Comparison of ENCODE assay signal across 9 cellular contexts in the genomic region with DNA sequence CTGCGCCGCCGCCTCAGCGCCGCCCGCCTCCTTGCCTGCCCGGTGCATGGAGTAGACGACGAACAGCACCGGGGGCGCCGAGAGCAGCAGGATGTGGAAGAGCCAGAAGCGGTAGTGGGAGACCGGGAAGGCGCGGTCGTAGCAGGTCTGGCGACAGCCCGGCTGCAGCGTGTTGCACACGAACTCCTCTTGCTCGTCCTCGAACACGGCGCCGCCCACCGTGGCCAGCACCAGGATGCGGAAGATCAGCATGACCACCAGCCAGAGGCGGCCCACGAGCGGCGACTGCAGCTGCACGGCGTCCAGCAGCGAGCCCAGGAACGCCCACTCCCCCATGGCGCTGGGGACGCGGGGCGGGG. TPM values are rescaled to one million over a fixed set of nuclear protein-coding genes. Genes with fewer than 3 reads are reported as not detected.
DNase-seq lines count a peak whose midpoint lies in the region; ATAC-seq and TF ChIP-seq lines count a peak whose summit lies in the region.
"Had no signal": no experiment of that assay in that cellular context is flagged by ENCODE, and none has a peak within 500 bp of the region (broad histone marks: within the 10 kb centered on the region; RNA-seq: fewer than 3 reads in every experiment).

No MANE protein-coding gene starts in this region.

- intact Hi-C loops in right cardiac atrium (cut with DNase I), result loop anchor here in 3 of 4 donors (5.0 to 10.0 kb wide), 4 partner anchors 51 to 171 kb away; a partner anchor contains a TSS

- no peak for TF ChIP-seq CTCF in WERI-Rb-1 (IDR thresholded peaks at IDR 0.05; ENCODE audit: low read depth, low read length)

- peaks cover 11% of the 10 kb centered on the region for H3K4me1 Mint-ChIP-seq in T-helper 1 cell treated with Interleukin-12 subunit alpha and Interleukin-12 subunit beta and Interleukin-4 antibody, amounts not matched to agents 30 μg/mL and 1 μg/mL, for 36 hours (ENCODE audit: low read depth)

- H3K9ac ChIP-seq in skeletal muscle tissue (ENCODE audit: low read depth in 1 of 3, low read length in 3 of 3), result peak overlapping the region in 2 of 3 donors; percentile 51 to 70

- H3K4me3 Mint-ChIP-seq in T-helper 1 cell treated with Interleukin-12 subunit alpha and Interleukin-12 subunit beta and Interleukin-4 antibody, amounts not matched to agents 30 μg/mL and 1 μg/mL, for 36 hours, result peak overlapping the region; percentile 72

- H3K4me3 ChIP-seq in WERI-Rb-1 (ENCODE audit: low read depth, low read length), result peak overlapping the region; percentile 57
- peak overlapping the region; percentile 47 for H3K4me3 ChIP-seq in right cardiac atrium (ENCODE audit: low read length)
- peak overlapping the region; percentile 59 to 71 (median 71) for H3K4me3 ChIP-seq in skeletal muscle tissue (ENCODE audit: low read length in 3 of 3)

- 3% methylated on average over 40 of the region's 40 CpGs for WGBS in right cardiac atrium

- H3K27ac Mint-ChIP-seq in T-helper 1 cell treated with Interleukin-12 subunit alpha and Interleukin-12 subunit beta and Interleukin-4 antibody, amounts not matched to agents 30 μg/mL and 1 μg/mL, for 36 hours, result no peak overlapping the region

- H3K27me3 Mint-ChIP-seq in T-helper 1 cell treated with Interleukin-12 subunit alpha and Interleukin-12 subunit beta and Interleukin-4 antibody, amounts not matched to agents 30 μg/mL and 1 μg/mL, for 36 hours (ENCODE audit: low read depth), result peaks cover 13% of the 10 kb centered on the region

- no peaks in the 10 kb centered on the region for H3K9me3 Mint-ChIP-seq in T-helper 1 cell treated with Interleukin-12 subunit alpha and Interleukin-12 subunit beta and Interleukin-4 antibody, amounts not matched to agents 30 μg/mL and 1 μg/mL, for 36 hours

- H3K27ac ChIP-seq in WERI-Rb-1 (no peak overlapping the region), right cardiac atrium (ENCODE audit: low read length) (no peak overlapping the region), skeletal muscle tissue (ENCODE audit: low read depth, low read length) (no peak overlapping the region)

- H3K9me3 ChIP-seq in WERI-Rb-1 (ENCODE audit: severe bottlenecking), result no peaks in the 10 kb centered on the region
- no peaks in the 10 kb centered on the region for H3K9me3 ChIP-seq in right cardiac atrium (ENCODE audit: control insufficient read depth, low read length)
- no peaks in the 10 kb centered on the region for H3K9me3 ChIP-seq in skeletal muscle tissue (ENCODE audit: control insufficient read depth in 3 of 3, low read length in 3 of 3)

- no peak for DNase-seq in T-helper 1 cell
- peak; percentile 67 for DNase-seq in WERI-Rb-1
- DNase-seq in right cardiac atrium, result peak; percentile 52 to 77 (median 68)
- no peak for DNase-seq in activated effector memory CD4-positive, alpha-beta T cell treated with Interleukin-2 at 50 U/mL for 16 hours
- no peak for DNase-seq in NCI-H510A treated with DMSO at 0.1 percent for 48 hours (lab: John Stamatoyannopoulos, UW)

- H3K27me3 ChIP-seq in WERI-Rb-1 (ENCODE audit: insufficient read depth, low read depth, severe bottlenecking), result no peaks in the 10 kb centered on the region
- H3K27me3 ChIP-seq in right cardiac atrium (ENCODE audit: control insufficient read depth, insufficient read depth), result no peaks in the 10 kb centered on the region
- H3K27me3 ChIP-seq in skeletal muscle tissue (ENCODE audit: control insufficient read depth in 3 of 3, insufficient read depth in 3 of 3, low read length in 3 of 3), result peaks cover 0 to 13% (median 3%) of the 10 kb centered on the region in 3 donors

- H3K36me3 ChIP-seq in WERI-Rb-1 (peaks cover 3% of the 10 kb centered on the region; the same call in 1 of the 2 replicates), skeletal muscle tissue (ENCODE audit: control insufficient read depth in 3 of 3, insufficient read depth in 3 of 3, low read length in 3 of 3) (no peaks in the 10 kb centered on the region)

- ATAC-seq in right cardiac atrium, result peak; percentile 4 to 35
- ATAC-seq in GM18873 (IDR thresholded peaks at IDR 0.05; ENCODE audit: low FRiP score, unreplicated experiment), result no peak

- H3K4me1 ChIP-seq in right cardiac atrium (ENCODE audit: control insufficient read depth, insufficient read depth, low read length) (no peaks in the 10 kb centered on the region), skeletal muscle tissue (ENCODE audit: control insufficient read depth in 3 of 3, insufficient read depth in 3 of 3, low read length in 3 of 3) (peaks cover 9 to 14% (median 10%) of the 10 kb centered on the region in 3 donors)

- H3K36me3 Mint-ChIP-seq in T-helper 1 cell treated with Interleukin-12 subunit alpha and Interleukin-12 subunit beta and Interleukin-4 antibody, amounts not matched to agents 30 μg/mL and 1 μg/mL, for 36 hours (ENCODE audit: low read depth), result no peaks in the 10 kb centered on the region

RNA-seq across cellular contexts. Expression of a gene that starts 1.1 kb away (rescaled TPM):
- total RNA-seq in right cardiac atrium (1 to 10 TPM in 1 of 4 donors, under 1 TPM in 3; 0.74 to 1.4 (median 0.86) TPM), skeletal muscle tissue (0.52 TPM)
- polyA plus RNA-seq in right cardiac atrium, result 0.27 TPM
- total RNA-seq: Daoy had no signal

RNA-seq across cellular contexts. Expression of a gene that starts 54.2 kb away (rescaled TPM):
- total RNA-seq in right cardiac atrium (1 to 10 TPM in 3 of 4 donors, under 1 TPM in 1; 0.22 to 5.9 (median 3.2) TPM), skeletal muscle tissue (21.4 TPM)
- polyA plus RNA-seq in right cardiac atrium, result 0.70 TPM

RNA-seq across cellular contexts. Expression of a gene that starts 54.5 kb away (rescaled TPM):
- total RNA-seq in right cardiac atrium (10 to 100 TPM; 26.2 to 39.0 (median 29.1) TPM), skeletal muscle tissue (17.2 TPM)
- 28.3 TPM for polyA plus RNA-seq in right cardiac atrium

Comparison
In these comparisons a context has a peak if more than half of its experiments do, and no peak if none do; other contexts are left out.
1. DNase-seq: peak in WERI-Rb-1 (single experiment) and right cardiac atrium (3 of 3); none in T-helper 1 cell (0 of 5), activated effector memory CD4-positive, alpha-beta T cell treated with Interleukin-2 at 50 U/mL for 16 hours (single experiment) and NCI-H510A treated with DMSO at 0.1 percent for 48 hours (single experiment).
2. Peak in every context shown above with its lines, with median percentiles within 50 percentile points of each other: H3K4me3 ChIP-seq.